Comparison of ENCODE assay signal across 12 cellular contexts in the genomic region with DNA sequence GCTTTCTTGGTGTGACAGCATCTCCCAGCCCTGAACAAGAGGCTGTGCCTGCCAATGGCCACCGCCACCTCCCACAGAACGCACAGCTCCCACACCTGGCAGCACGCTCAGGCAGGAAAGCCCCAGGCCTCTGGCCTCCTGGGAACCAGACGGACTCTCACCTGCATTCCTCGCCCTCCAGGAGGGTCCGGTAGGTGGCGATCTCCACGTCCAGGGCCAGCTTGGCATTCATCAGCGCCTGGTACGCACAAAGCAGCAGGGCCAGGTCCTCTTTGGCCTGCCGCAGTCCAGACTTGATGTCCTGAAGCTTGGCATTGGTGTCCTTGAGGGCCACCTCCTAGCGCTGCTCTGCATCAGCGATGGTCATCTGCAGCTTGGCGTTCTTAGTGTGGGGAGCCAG. TPM values are rescaled to one million over a fixed set of nuclear protein-coding genes. Genes with fewer than 3 reads are reported as not detected.
DNase-seq lines count a peak whose midpoint lies in the region; ATAC-seq and TF ChIP-seq lines count a peak whose summit lies in the region.
"Had no signal": no experiment of that assay in that cellular context is flagged by ENCODE, and none has a peak within 500 bp of the region (broad histone marks: within the 10 kb centered on the region; RNA-seq: fewer than 3 reads in every experiment).

No MANE protein-coding gene starts in this region.

- no peaks in the 10 kb centered on the region for H3K36me3 ChIP-seq in CD8-positive, alpha-beta T cell (ENCODE audit: insufficient read depth, low read length)
- H3K36me3 ChIP-seq in H7 (replicated peaks; ENCODE audit: control insufficient read depth, insufficient read depth, low read length) = no peaks in the 10 kb centered on the region
- H3K36me3 ChIP-seq in body of pancreas (replicated peaks in 1 of 2; ENCODE audit: insufficient read depth in 1 of 2, low read depth in 2 of 2) = no peaks in the 10 kb centered on the region
- no peaks in the 10 kb centered on the region for H3K36me3 ChIP-seq in mucosa of descending colon (ENCODE audit: low read depth)

- no peaks in the 10 kb centered on the region for H3K36me3 Mint-ChIP-seq in CD8-positive, alpha-beta T cell
- H3K36me3 Mint-ChIP-seq: activated naive CD4-positive, alpha-beta T cell treated with anti-CD3 and anti-CD28 coated beads, Interleukin-2, amount 50 U/mL, for 72 hours; CD4-positive, CD25-positive, alpha-beta regulatory T cell had no signal

- no peak for ATAC-seq in CD8-positive, alpha-beta T cell
- ATAC-seq in body of pancreas (no peak), mucosa of descending colon (peak; percentile 67), HG02970 (IDR thresholded peaks at IDR 0.05; ENCODE audit: low FRiP score, unreplicated experiment) (no peak)
- no peak for ATAC-seq in stimulated activated naive CD8-positive, alpha-beta T cell treated with anti-CD3 and anti-CD28 coated beads, Interleukin-15, Interleukin-2, amounts not matched to agents 100 U/mL and 50 U/mL, for 24 hours
- ATAC-seq: activated naive CD4-positive, alpha-beta T cell treated with anti-CD3 and anti-CD28 coated beads, Interleukin-2, amount 50 U/mL, for 72 hours had no signal

- peaks cover 3% of the 10 kb centered on the region for H3K27me3 ChIP-seq in CD8-positive, alpha-beta T cell (ENCODE audit: insufficient read depth, low read length)
- H3K27me3 ChIP-seq in H7 (ENCODE audit: control insufficient read depth, insufficient read depth, low read length) (peaks cover 32% of the 10 kb centered on the region), body of pancreas (peaks cover 0 to 18% of the 10 kb centered on the region in 2 donors)

- 68 to 81% methylated on average over 4 to 14 of the region's 14 CpGs for WGBS in body of pancreas, 2 donors

- H3K4me1 ChIP-seq in CD8-positive, alpha-beta T cell (ENCODE audit: insufficient read depth, low read length) = peaks cover 8% of the 10 kb centered on the region
- H3K4me1 ChIP-seq in body of pancreas = peaks cover 9% of the 10 kb centered on the region
- no peaks in the 10 kb centered on the region for H3K4me1 ChIP-seq in mucosa of descending colon (ENCODE audit: low read depth)

- POLR2A ChIA-PET in CD8-positive, alpha-beta T cell (lab: Charles Lee) = no interaction called here

- H3K4me3 ChIP-seq in CD8-positive, alpha-beta T cell (ENCODE audit: low read depth, low read length) = no peak overlapping the region
- H3K4me3 ChIP-seq in H7 (ENCODE audit: insufficient read depth, low read depth, low read length) (no peak overlapping the region), body of pancreas (no peak overlapping the region), mucosa of descending colon (no peak overlapping the region)

- peak overlapping the region; percentile 24 for H3K27ac Mint-ChIP-seq in CD8-positive, alpha-beta T cell
- H3K27ac Mint-ChIP-seq: activated naive CD4-positive, alpha-beta T cell treated with anti-CD3 and anti-CD28 coated beads, Interleukin-2, amount 50 U/mL, for 72 hours; CD4-positive, CD25-positive, alpha-beta regulatory T cell had no signal

- no peak for TF ChIP-seq CTCF in CD8-positive, alpha-beta T cell (IDR thresholded peaks at IDR 0.05)
- TF ChIP-seq CTCF in body of pancreas (IDR thresholded peaks at IDR 0.05) (peak in 2 of 7 experiments; percentile 13 to 17), mucosa of descending colon (IDR thresholded peaks at IDR 0.05) (no peak)

- H3K27me3 Mint-ChIP-seq in CD8-positive, alpha-beta T cell (ENCODE audit: low read depth) = peaks cover 30% of the 10 kb centered on the region

- no peaks in the 10 kb centered on the region for H3K9me3 ChIP-seq in CD8-positive, alpha-beta T cell (ENCODE audit: low read length)
- H3K9me3 ChIP-seq in body of pancreas (no peaks in the 10 kb centered on the region), mucosa of descending colon (no peaks in the 10 kb centered on the region)

- H3K27ac ChIP-seq in CD8-positive, alpha-beta T cell (ENCODE audit: low read depth, low read length) = no peak overlapping the region
- no peak overlapping the region for H3K27ac ChIP-seq in body of pancreas

- H3K9me3 Mint-ChIP-seq in CD8-positive, alpha-beta T cell = no peaks in the 10 kb centered on the region
- H3K9me3 Mint-ChIP-seq: activated naive CD4-positive, alpha-beta T cell treated with anti-CD3 and anti-CD28 coated beads, Interleukin-2, amount 50 U/mL, for 72 hours had no signal

- peaks cover 14% of the 10 kb centered on the region for H3K4me1 Mint-ChIP-seq in CD8-positive, alpha-beta T cell (ENCODE audit: low read depth)

- peak overlapping the region; percentile 55 for H3K4me3 Mint-ChIP-seq in CD8-positive, alpha-beta T cell

- CTCF ChIA-PET in CD8-positive, alpha-beta T cell (lab: Charles Lee) = interaction anchor here (1.1 kb wide), 1 partner anchor 10 kb away, joined by 3 read pairs; no protein-coding TSS in a partner anchor

- intact Hi-C loops in CD8-positive, alpha-beta T cell (cut with DNase I, micrococcal nuclease) = no loop called here
- intact Hi-C loops in body of pancreas (cut with DNase I) = no loop called here
- intact Hi-C loops in mucosa of descending colon (cut with DNase I, micrococcal nuclease) = no loop called here

- no peak for TF ChIP-seq POLR2A in body of pancreas (IDR thresholded peaks at IDR 0.05)

- DNase-seq in CD8-positive, alpha-beta T cell = no peak
- peak; percentile 83 for DNase-seq in H7
- peak in 3 of 4 donors; percentile 10 to 32 (median 16) for DNase-seq in body of pancreas
- peak in 2 of 3 donors; percentile 43 to 53 for DNase-seq in mucosa of descending colon
- no peak for DNase-seq in GM19240 (ENCODE audit: insufficient read length, low spot score)
- no peak for DNase-seq in stimulated activated naive CD8-positive, alpha-beta T cell treated with anti-CD3 and anti-CD28 coated beads, Interleukin-15, Interleukin-2, amounts not matched to agents 100 U/mL and 50 U/mL, for 24 hours
- no peak for DNase-seq in NCI-H345 (lab: John Stamatoyannopoulos, UW)
- DNase-seq: CD4-positive, CD25-positive, alpha-beta regulatory T cell; cortex of kidney; NCI-H446 had no signal

RNA-seq across cellular contexts. Expression of a gene that starts 12.1 kb away (rescaled TPM):
- not detected for total RNA-seq in CD8-positive, alpha-beta T cell
- not detected in 2 replicates for total RNA-seq in H7 (2014; rRNA removed; shearing (Covaris generic))
- total RNA-seq in body of pancreas = not detected
- total RNA-seq in mucosa of descending colon = not detected
- total RNA-seq: activated naive CD4-positive, alpha-beta T cell treated with anti-CD3 and anti-CD28 coated beads, Interleukin-2, amount 50 U/mL, for 72 hours; CD4-positive, CD25-positive, alpha-beta regulatory T cell had no signal

RNA-seq across cellular contexts. Expression of a gene that starts 35.2 kb away (rescaled TPM):
- total RNA-seq in CD8-positive, alpha-beta T cell = under 1 TPM; 0.25 to 0.95 TPM
- total RNA-seq in H7 (2014; rRNA removed; shearing (Covaris generic)) = not detected in 2 replicates
- not detected for total RNA-seq in body of pancreas
- total RNA-seq in mucosa of descending colon = under 1 TPM; 0.35 to 0.89 (median 0.38) TPM
- total RNA-seq: activated naive CD4-positive, alpha-beta T cell treated with anti-CD3 and anti-CD28 coated beads, Interleukin-2, amount 50 U/mL, for 72 hours had no signal

Comparison
In these comparisons a context has a peak if more than half of its experiments do, and no peak if none do; other contexts are left out.
1. DNase-seq: peak in H7 (single experiment), body of pancreas (3 of 4) and mucosa of descending colon (2 of 3); none in CD8-positive, alpha-beta T cell (0 of 7), GM19240 (single experiment), stimulated activated naive CD8-positive, alpha-beta T cell treated with anti-CD3 and anti-CD28 coated beads, Interleukin-15, Interleukin-2, amounts not matched to agents 100 U/mL and 50 U/mL, for 24 hours (single experiment) and NCI-H345 (single experiment).